13 cellular contexts compared by ENCODE assay signal in genomic region chr4:98468744-98469143, GRCh38.
DNase-seq lines count a peak whose midpoint lies in the region; ATAC-seq and TF ChIP-seq lines count a peak whose summit lies in the region.
"Had no signal": no experiment of that assay in that cellular context is flagged by ENCODE, and none has a peak within 500 bp of the region (broad histone marks: within the 10 kb centered on the region; RNA-seq: fewer than 3 reads in every experiment).

No MANE protein-coding gene starts in this region.

- H3K27ac ChIP-seq in SJSA1 (peak overlapping the region; percentile 60), fibroblast of lung (ENCODE audit: insufficient read depth, low read length) (peak overlapping the region; percentile 52)
- H3K27ac ChIP-seq: coronary artery had no signal

- H3K36me3 ChIP-seq in SJSA1 (peaks cover 3% of the 10 kb centered on the region; the same call in 1 of the 2 replicates), fibroblast of lung (ENCODE audit: control insufficient read depth, insufficient read depth, low read length) (peaks cover 7% of the 10 kb centered on the region)

- peaks cover 12 to 18% of the 10 kb centered on the region in 2 donors for H3K36me3 Mint-ChIP-seq in activated T-cell treated with anti-CD3 and anti-CD28 coated beads, Interleukin-2, amount 50 U/mL, for 72 hours (ENCODE audit: insufficient read depth in 2 of 2)

- H3K4me3 ChIP-seq in SJSA1 = no peak overlapping the region
- H3K4me3 ChIP-seq in fibroblast of lung (replicated peaks in 1 of 4; ENCODE audit: control extremely low read depth in 1 of 4, insufficient read depth in 1 of 4, low read depth in 3 of 4, low read length in 4 of 4) = no peak overlapping the region

- no peaks in the 10 kb centered on the region for H3K27me3 Mint-ChIP-seq in activated T-cell treated with anti-CD3 and anti-CD28 coated beads, Interleukin-2, amount 50 U/mL, for 72 hours (ENCODE audit: low read depth)

- H3K9ac ChIP-seq in fibroblast of lung (ENCODE audit: insufficient read depth, low read length) = no peak overlapping the region

- no peaks in the 10 kb centered on the region for H4K20me1 ChIP-seq in fibroblast of lung (ENCODE audit: control insufficient read depth, extremely low read depth, insufficient read depth, low read length)

- H3K27ac Mint-ChIP-seq in activated T-cell treated with anti-CD3 and anti-CD28 coated beads, Interleukin-2, amount 50 U/mL, for 72 hours = no peak overlapping the region
- H3K27ac Mint-ChIP-seq: activated T-helper 1 cell treated with anti-CD3 and anti-CD28 coated beads, Interleukin-12 subunit alpha, Interleukin-12 subunit beta, Interleukin-2, Interleukin-4 antibody, amounts not matched to agents 30 ng/mL and 10 ng/mL and 1 ng/mL, durations not matched to agents 14 hours and 24 hours and 36 hours had no signal

- DNase-seq in Ammon's horn (ENCODE audit: low spot score) (peak; percentile 67), SJSA1 (ENCODE audit: low read depth in 1 of 2, low spot score in 2 of 2) (peak; percentile 68 to 70), fibroblast of lung (ENCODE audit: low read depth in 2 of 2) (peak; percentile 34 to 85), nucleus accumbens (lab: John Stamatoyannopoulos, UW) (peak in 50 of 56 donors; percentile 4 to 78 (median 34)), NOMO-1 (lab: John Stamatoyannopoulos, UW; ENCODE audit: unreplicated experiment in 2 of 2) (no peak)
- DNase-seq in activated T-cell treated with anti-CD3 and anti-CD28 coated beads, Interleukin-2, amount 50 U/mL, for 72 hours = no peak
- DNase-seq: NCI-H345; stimulated activated naive CD4-positive, alpha-beta T cell treated with Interleukin-2 at 50 U/mL for 16 hours had no signal

- no peak overlapping the region for H3K4me2 ChIP-seq in fibroblast of lung (ENCODE audit: extremely low read depth, insufficient read depth, low read length)

- ATAC-seq in GM18519 (IDR thresholded peaks at IDR 0.05; ENCODE audit: low FRiP score, unreplicated experiment) = no peak
- ATAC-seq in GM21529 (IDR thresholded peaks at IDR 0.05; ENCODE audit: unreplicated experiment) = no peak
- ATAC-seq in activated T-cell treated with anti-CD3 and anti-CD28 coated beads, Interleukin-2, amount 50 U/mL, for 72 hours (replicated peaks in 1 of 2) = no peak
- ATAC-seq: activated CD4-positive, CD25-positive, alpha-beta regulatory T cell treated with anti-CD3 and anti-CD28 coated beads, Interleukin-2, amount 50 U/mL, for 24 hours had no signal

- no peaks in the 10 kb centered on the region for H3K27me3 ChIP-seq in SJSA1 (replicated peaks)
- H3K27me3 ChIP-seq in fibroblast of lung (ENCODE audit: control insufficient read depth, insufficient read depth, low read length) = no peaks in the 10 kb centered on the region

- H3K79me2 ChIP-seq in fibroblast of lung (ENCODE audit: control insufficient read depth, insufficient read depth, low read length) = no peaks in the 10 kb centered on the region

- H3K9me3 Mint-ChIP-seq in activated T-cell treated with anti-CD3 and anti-CD28 coated beads, Interleukin-2, amount 50 U/mL, for 72 hours = no peaks in the 10 kb centered on the region
- H3K9me3 Mint-ChIP-seq: activated T-helper 1 cell treated with anti-CD3 and anti-CD28 coated beads, Interleukin-12 subunit alpha, Interleukin-12 subunit beta, Interleukin-2, Interleukin-4 antibody, amounts not matched to agents 30 ng/mL and 10 ng/mL and 1 ng/mL, durations not matched to agents 14 hours and 24 hours and 36 hours had no signal

- peaks cover 39% of the 10 kb centered on the region for H3K4me1 ChIP-seq in SJSA1 (replicated peaks)
- peaks cover 8% of the 10 kb centered on the region for H3K4me1 ChIP-seq in fibroblast of lung (ENCODE audit: control insufficient read depth, extremely low read depth, insufficient read depth, low read length)

- TF ChIP-seq CTCF in fibroblast of lung (conservative IDR thresholded peaks at IDR 0.05 in 1 of 2, IDR thresholded peaks at IDR 0.05 in 1 of 2; ENCODE audit: low read depth in 1 of 2, low read length in 2 of 2) = no peak

- H3K4me1 Mint-ChIP-seq in activated T-cell treated with anti-CD3 and anti-CD28 coated beads, Interleukin-2, amount 50 U/mL, for 72 hours (ENCODE audit: low read depth) = peaks cover 44% of the 10 kb centered on the region

- no peak overlapping the region for H2AFZ ChIP-seq in fibroblast of lung (ENCODE audit: low read length)

- no peaks in the 10 kb centered on the region for H3K9me3 ChIP-seq in SJSA1 (replicated peaks)
- H3K9me3 ChIP-seq in fibroblast of lung (ENCODE audit: control insufficient read depth, insufficient read depth, low read depth, low read length) = no peaks in the 10 kb centered on the region

- H3K4me3 Mint-ChIP-seq in activated T-cell treated with anti-CD3 and anti-CD28 coated beads, Interleukin-2, amount 50 U/mL, for 72 hours = no peak overlapping the region
- H3K4me3 Mint-ChIP-seq: activated T-helper 1 cell treated with anti-CD3 and anti-CD28 coated beads, Interleukin-12 subunit alpha, Interleukin-12 subunit beta, Interleukin-2, Interleukin-4 antibody, amounts not matched to agents 30 ng/mL and 10 ng/mL and 1 ng/mL, durations not matched to agents 14 hours and 24 hours and 36 hours had no signal

Comparison
In these comparisons a context has a peak if more than half of its experiments do, and no peak if none do; other contexts are left out.
1. DNase-seq: peak in Ammon's horn (single experiment), SJSA1 (2 of 2), fibroblast of lung (2 of 2) and nucleus accumbens (50 of 56); none in NOMO-1 (0 of 2) and activated T-cell treated with anti-CD3 and anti-CD28 coated beads, Interleukin-2, amount 50 U/mL, for 72 hours (0 of 2).